Comparison of ENCODE assay signal across 8 cellular contexts in the genomic region with DNA sequence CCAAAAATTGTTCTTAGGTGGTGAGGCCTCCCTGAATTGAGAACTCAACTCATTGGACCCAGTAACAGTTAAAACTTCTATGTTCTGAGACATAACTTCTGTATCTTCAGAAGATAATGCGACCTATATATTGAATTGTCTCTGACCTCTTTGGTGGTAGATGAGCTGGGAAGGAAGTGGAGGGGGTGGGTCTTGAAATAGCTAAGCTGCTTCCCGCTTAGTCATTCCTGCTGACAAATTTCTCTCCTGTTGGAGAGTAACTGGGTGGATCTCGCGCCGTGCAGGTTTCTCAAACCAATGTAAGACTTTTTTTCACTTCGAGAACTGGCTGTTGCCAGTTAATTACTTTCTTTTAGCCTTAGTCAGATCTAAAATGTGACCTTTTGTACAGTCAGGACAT.
DNase-seq lines count a peak whose midpoint lies in the region; ATAC-seq and TF ChIP-seq lines count a peak whose summit lies in the region.

No MANE protein-coding gene starts in this region.

- H3K4me1 ChIP-seq in ES-I3 (ENCODE audit: insufficient read depth, low read length), result peaks cover 11% of the 10 kb centered on the region

- ATAC-seq in GM18505 (IDR thresholded peaks at IDR 0.05; ENCODE audit: unreplicated experiment) (no peak), GM19035 (IDR thresholded peaks at IDR 0.05; ENCODE audit: unreplicated experiment) (no peak), HG03108 (IDR thresholded peaks at IDR 0.05; ENCODE audit: unreplicated experiment) (no peak)

- DNase-seq in HS-5 (ENCODE audit: low read depth) (peak; percentile 31), astrocyte of the hippocampus (ENCODE audit: low read depth, low spot score) (peak; percentile 45), kidney glomerular epithelial cell (lab: John Stamatoyannopoulos, UW) (peak; percentile 44), DMS153 (lab: John Stamatoyannopoulos, UW) (no peak)

- H3K9me3 ChIP-seq in ES-I3 (ENCODE audit: control insufficient read depth, insufficient read depth, low read length), result no peaks in the 10 kb centered on the region

- TF ChIP-seq POLR2A in GM18505 (IDR thresholded peaks at IDR 0.05; ENCODE audit: borderline replicate concordance, extremely low read depth, insufficient read depth, insufficient read length), result no peak

- 0 out of 2 replicates have a peak, but pooled peaks cover under 1% of the 10 kb centered on the region for H3K36me3 ChIP-seq in ES-I3 (ENCODE audit: insufficient read depth, low read length)

- H3K9ac ChIP-seq in ES-I3 (ENCODE audit: low read depth, low read length), result peak overlapping the region; percentile 27; the same call in 1 of the 2 replicates
